ENCODE assay signal across 22 cellular contexts in genomic region chr2:81078102-81078501, GRCh38.
DNase-seq lines count a peak whose midpoint lies in the region; ATAC-seq, FAIRE-seq and TF ChIP-seq lines count a peak whose summit lies in the region.
"Had no signal": no experiment of that assay in that cellular context is flagged by ENCODE, and none has a peak within 500 bp of the region (broad histone marks: within the 10 kb centered on the region; RNA-seq: fewer than 3 reads in every experiment).

No MANE protein-coding gene starts in this region.

- peaks cover 4% of the 10 kb centered on the region for H3F3A ChIP-seq in MM.1S (ENCODE audit: insufficient read depth, low read length)

- peak overlapping the region; percentile 60 to 94 (median 84); a peak in 5 of 7 replicates for H3K27ac Mint-ChIP-seq in H9
- H3K27ac Mint-ChIP-seq in stimulated activated naive B cell treated with anti-CD40 and anti-IgM and Interleukin-4, amounts not matched to agents 10 μg/mL and 1 μg/mL and 100 μg/mL, for 72 hours, result no peak overlapping the region
- H3K27ac Mint-ChIP-seq: CD8-positive, alpha-beta T cell; IgD-negative memory B cell had no signal

- peak overlapping the region; percentile 46 for H3K4me3 ChIP-seq in MM.1S (ENCODE audit: low read length)
- H3K4me3 ChIP-seq in mesendoderm (ENCODE audit: low read length), result no peak overlapping the region
- H3K4me3 ChIP-seq: BLaER1 had no signal

- peak; percentile 61 for FAIRE-seq in D721Med (lab: Jason Lieb, UNC)
- FAIRE-seq: G401.6, GM12891, GM19239 had no signal

- H2BK15ac ChIP-seq in H9 (ENCODE audit: low read depth, low read length) (no peak overlapping the region), mesendoderm (replicated peaks; ENCODE audit: low read depth) (no peak overlapping the region)

- H3K36me3 Mint-ChIP-seq in H9 (ENCODE audit: insufficient read depth in 1 of 3, low read depth in 3 of 3), result 0 out of 7 replicates have a peak, but pooled peaks cover 0 to 4% (median 0%) of the 10 kb centered on the region in 3 experiments
- H3K36me3 Mint-ChIP-seq in stimulated activated naive B cell treated with anti-CD40 and anti-IgM and Interleukin-4, amounts not matched to agents 10 μg/mL and 1 μg/mL and 100 μg/mL, for 72 hours, result no peaks in the 10 kb centered on the region
- H3K36me3 Mint-ChIP-seq: CD8-positive, alpha-beta T cell; IgD-negative memory B cell had no signal

- H3K4ac ChIP-seq in H9 (ENCODE audit: low read depth, low read length), result no peak overlapping the region
- no peak overlapping the region for H3K4ac ChIP-seq in mesendoderm (ENCODE audit: low read depth, low read length)

- no peak overlapping the region for H3K18ac ChIP-seq in H9 (ENCODE audit: insufficient read length, low read depth, low read length)
- peak overlapping the region; percentile 56 for H3K18ac ChIP-seq in mesendoderm (ENCODE audit: low read length)

- H3K79me2 ChIP-seq in H9 (ENCODE audit: insufficient read depth, low read length) (no peaks in the 10 kb centered on the region), MM.1S (ENCODE audit: low read length) (no peaks in the 10 kb centered on the region), mesendoderm (ENCODE audit: control insufficient read depth, insufficient read depth, low read length) (no peaks in the 10 kb centered on the region)

- H3K79me1 ChIP-seq in H9 (ENCODE audit: insufficient read depth, low read depth, low read length, poor library complexity, severe bottlenecking) (no peaks in the 10 kb centered on the region), mesendoderm (ENCODE audit: low read length) (no peaks in the 10 kb centered on the region)

- no peak overlapping the region for H2BK20ac ChIP-seq in H9 (ENCODE audit: low read depth, low read length, poor library complexity, severe bottlenecking)

- H4K5ac ChIP-seq in H9 (ENCODE audit: insufficient read length, low read depth, low read length), result no peak overlapping the region
- H4K5ac ChIP-seq in mesendoderm (ENCODE audit: low read length), result no peak overlapping the region

- no peak overlapping the region for H3T11ph ChIP-seq in H9 (ENCODE audit: low read length)

- H3K36me3 ChIP-seq in MM.1S (replicated peaks; ENCODE audit: insufficient read depth, low read length), result no peaks in the 10 kb centered on the region
- H3K36me3 ChIP-seq in mesendoderm (ENCODE audit: control insufficient read depth, insufficient read depth, low read length), result no peaks in the 10 kb centered on the region
- H3K36me3 ChIP-seq: BLaER1 had no signal

- H4K91ac ChIP-seq in H9 (ENCODE audit: insufficient read length, low read depth, low read length), result no peak overlapping the region

- H2AFZ ChIP-seq in H9 (ENCODE audit: low read length) (no peak overlapping the region), MM.1S (ENCODE audit: low read length) (peak overlapping the region; percentile 76)

- no peaks in the 10 kb centered on the region for H4K20me1 ChIP-seq in H9 (ENCODE audit: control insufficient read depth, insufficient read depth, insufficient read length)
- H4K20me1 ChIP-seq in MM.1S (ENCODE audit: insufficient read depth, low read length), result no peaks in the 10 kb centered on the region
- H4K20me1 ChIP-seq: BLaER1 had no signal

- no peak for DNase-seq in D721Med (ENCODE audit: insufficient read length, low spot score)
- no peak for DNase-seq in H9
- DNase-seq in MM.1S, result no peak
- DNase-seq in mesendoderm, result no peak
- no peak for DNase-seq in activated CD4-positive, alpha-beta T cell treated with anti-CD3 and anti-CD28 coated beads for 48 hours
- no peak for DNase-seq in stimulated activated naive B cell treated with anti-CD40 and anti-IgM and Interleukin-4, amounts not matched to agents 10 μg/mL and 1 μg/mL and 100 μg/mL, for 72 hours
- DNase-seq: 8988T; Calu3; CD8-positive, alpha-beta T cell; DMS 273 treated with DMSO at 0.1 percent for 48 hours; DMS53; DND-41; EL; GOT3; KBM-7 had no signal

- H3K23ac ChIP-seq in H9 (ENCODE audit: insufficient read length, low read depth, low read length) (no peak overlapping the region), mesendoderm (ENCODE audit: low read length) (no peak overlapping the region)

- no peak overlapping the region for H2AK5ac ChIP-seq in H9 (ENCODE audit: insufficient read length, low read length)
- no peak overlapping the region for H2AK5ac ChIP-seq in mesendoderm (ENCODE audit: low read length)

- H3K9ac ChIP-seq in H9 (ENCODE audit: extremely low read depth, insufficient read length, low read length), result no peak overlapping the region
- peak overlapping the region; percentile 33; the same call in 1 of the 2 replicates for H3K9ac ChIP-seq in MM.1S (ENCODE audit: low read length)
- H3K9ac ChIP-seq in mesendoderm (ENCODE audit: low read length), result no peak overlapping the region
- H3K9ac ChIP-seq: BLaER1 had no signal

- peaks cover 0 to 4% of the 10 kb centered on the region in 2 experiments; a peak in 1 of 5 replicates for H3K9me3 Mint-ChIP-seq in H9
- H3K9me3 Mint-ChIP-seq in stimulated activated naive B cell treated with anti-CD40 and anti-IgM and Interleukin-4, amounts not matched to agents 10 μg/mL and 1 μg/mL and 100 μg/mL, for 72 hours, result peaks cover 7 to 9% of the 10 kb centered on the region in 2 donors

- no peaks in the 10 kb centered on the region for H3K9me2 ChIP-seq in MM.1S (replicated peaks; ENCODE audit: insufficient read depth, low read length)

- H4K8ac ChIP-seq in H9 (replicated peaks; ENCODE audit: insufficient read length, low read depth, low read length), result no peak overlapping the region
- no peak overlapping the region for H4K8ac ChIP-seq in mesendoderm (ENCODE audit: low read depth, low read length)

- H3K9me3 ChIP-seq in H9 (ENCODE audit: control insufficient read depth, low read depth, low read length) (no peaks in the 10 kb centered on the region), MM.1S (replicated peaks; ENCODE audit: insufficient read depth, low read length) (no peaks in the 10 kb centered on the region)
- H3K9me3 ChIP-seq: BLaER1 had no signal

- H3K56ac ChIP-seq in H9 (ENCODE audit: insufficient read length, low read depth, low read length) (no peak overlapping the region), mesendoderm (ENCODE audit: low read length) (peak overlapping the region; percentile 56)

- H3K4me1 ChIP-seq in H9 (ENCODE audit: insufficient read depth, low read length) (no peaks in the 10 kb centered on the region; the same call in 1 of the 2 replicates), MM.1S (ENCODE audit: low read length) (no peaks in the 10 kb centered on the region), mesendoderm (ENCODE audit: control insufficient read depth, low read depth, low read length) (peaks cover 5% of the 10 kb centered on the region)
- H3K4me1 ChIP-seq: BLaER1 had no signal

- H3K23me2 ChIP-seq in H9 (ENCODE audit: insufficient read length, low read depth, low read length, poor library complexity, severe bottlenecking), result no peaks in the 10 kb centered on the region

- H3K4me3 Mint-ChIP-seq in H9, result no peak overlapping the region
- no peak overlapping the region for H3K4me3 Mint-ChIP-seq in stimulated activated naive B cell treated with anti-CD40 and anti-IgM and Interleukin-4, amounts not matched to agents 10 μg/mL and 1 μg/mL and 100 μg/mL, for 72 hours
- H3K4me3 Mint-ChIP-seq: CD8-positive, alpha-beta T cell; IgD-negative memory B cell had no signal

- no peaks in the 10 kb centered on the region for H3K27me3 Mint-ChIP-seq in H9 (ENCODE audit: low read depth)
- H3K27me3 Mint-ChIP-seq in stimulated activated naive B cell treated with anti-CD40 and anti-IgM and Interleukin-4, amounts not matched to agents 10 μg/mL and 1 μg/mL and 100 μg/mL, for 72 hours, result no peaks in the 10 kb centered on the region
- H3K27me3 Mint-ChIP-seq: IgD-negative memory B cell had no signal

- H3K4me2 ChIP-seq in H9 (ENCODE audit: insufficient read depth, insufficient read length, low read length) (no peak overlapping the region), MM.1S (ENCODE audit: low read depth, low read length) (peak overlapping the region; percentile 50; the same call in 1 of the 2 replicates), mesendoderm (ENCODE audit: low read length) (no peak overlapping the region)
- H3K4me2 ChIP-seq: BLaER1 had no signal

- no peak overlapping the region for H3K14ac ChIP-seq in H9 (ENCODE audit: insufficient read depth, low read length)

- ATAC-seq in stimulated activated naive B cell treated with anti-CD40 and anti-IgM and Interleukin-4, amounts not matched to agents 10 μg/mL and 1 μg/mL and 100 μg/mL, for 72 hours (replicated peaks), result no peak
- ATAC-seq in HG02870 (IDR thresholded peaks at IDR 0.05; ENCODE audit: unreplicated experiment), result no peak
- no peak for ATAC-seq in SK-N-SH treated with all-trans-retinoic acid at 6 μM for 48 hours
- ATAC-seq: CD8-positive, alpha-beta T cell had no signal

- no peak overlapping the region for H2BK120ac ChIP-seq in H9 (ENCODE audit: low read depth, low read length, poor library complexity, severe bottlenecking)
- H2BK120ac ChIP-seq in mesendoderm (ENCODE audit: low read depth, low read length), result peak overlapping the region; percentile 90

- H3K4me1 Mint-ChIP-seq in H9, result peaks cover 43 to 45% of the 10 kb centered on the region in 2 experiments
- no peaks in the 10 kb centered on the region for H3K4me1 Mint-ChIP-seq in stimulated activated naive B cell treated with anti-CD40 and anti-IgM and Interleukin-4, amounts not matched to agents 10 μg/mL and 1 μg/mL and 100 μg/mL, for 72 hours
- H3K4me1 Mint-ChIP-seq: IgD-negative memory B cell had no signal

- WGBS in H9 (ENCODE audit: extremely low coverage, insufficient read length, low lambda C conversion rate), result no CpG with 5 or more reads among the region's 4 CpGs
- no CpG with 5 or more reads among the region's 4 CpGs for WGBS in mesendoderm (ENCODE audit: extremely low coverage, insufficient coverage, low lambda C conversion rate)

- no peak overlapping the region for H2BK5ac ChIP-seq in H9 (ENCODE audit: insufficient read length, low read length)
- peak overlapping the region; percentile 76 for H2BK5ac ChIP-seq in mesendoderm (ENCODE audit: low read length)

- H3K27me3 ChIP-seq in H9 (ENCODE audit: insufficient read depth, low read length), result no peaks in the 10 kb centered on the region
- no peaks in the 10 kb centered on the region for H3K27me3 ChIP-seq in MM.1S (replicated peaks; ENCODE audit: insufficient read depth, low read length)
- H3K27me3 ChIP-seq in mesendoderm (ENCODE audit: insufficient read depth, low read length, poor library complexity), result no peaks in the 10 kb centered on the region
- H3K27me3 ChIP-seq: BLaER1 had no signal

- H2BK12ac ChIP-seq in H9 (ENCODE audit: insufficient read length, low read depth, low read length), result no peak overlapping the region

- TF ChIP-seq CTCF in D721Med (IDR thresholded peaks at IDR 0.05; ENCODE audit: insufficient read depth, missing control alignments), result no peak
- no peak for TF ChIP-seq CTCF in H9 (conservative IDR thresholded peaks at IDR 0.05)
- TF ChIP-seq CTCF in MM.1S (IDR thresholded peaks at IDR 0.05; ENCODE audit: low read length), result no peak

- H3K27ac ChIP-seq in H9 (ENCODE audit: insufficient read length, low read depth, low read length) (no peak overlapping the region), MM.1S (ENCODE audit: low read length) (peak overlapping the region; percentile 59; the same call in 1 of the 2 replicates), mesendoderm (ENCODE audit: low read depth, low read length) (peak overlapping the region; percentile 48)
- H3K27ac ChIP-seq: BLaER1 had no signal

TF ChIP-seq in SK-N-SH treated with all-trans-retinoic acid at 6 μM for 48 hours, 23 proteins besides CTCF, POLR2A, EP300 and RAD21 (continues in another document):
- TF ChIP-seq ARNTL (CRISPR knock-in tag; IDR thresholded peaks at IDR 0.05; ENCODE audit: borderline replicate concordance, low read depth) (no peak), OSR1 (CRISPR knock-in tag; IDR thresholded peaks at IDR 0.05) (no peak)
